20 cellular contexts compared by ENCODE assay signal in genomic region chr2:241885701-241886643, GRCh38. TPM values are rescaled to one million over a fixed set of nuclear protein-coding genes. Genes with fewer than 3 reads are reported as not detected.
DNase-seq lines count a peak whose midpoint lies in the region; ATAC-seq and TF ChIP-seq lines count a peak whose summit lies in the region.
"Had no signal": no experiment of that assay in that cellular context is flagged by ENCODE, and none has a peak within 500 bp of the region (broad histone marks: within the 10 kb centered on the region; RNA-seq: fewer than 3 reads in every experiment).

No MANE protein-coding gene starts in this region.

- H2BK5ac ChIP-seq in mesendoderm (ENCODE audit: low read length) = no peak overlapping the region

- H4K20me1 ChIP-seq in BLaER1 treated with 17β-estradiol and CSF1 and Interleukin-3, amounts not matched to agents 10 nM and 100 nM = peaks cover 9 to 43% (median 32%) of the 10 kb centered on the region in 11 experiments; a peak in 20 of 22 replicates
- H4K20me1 ChIP-seq in DND-41 (ENCODE audit: insufficient read depth, low read length) = 0 out of 2 replicates have a peak, but pooled peaks cover 4% of the 10 kb centered on the region

- no peak overlapping the region for H3K23ac ChIP-seq in mesendoderm (ENCODE audit: low read length)

- no peak overlapping the region for H3K18ac ChIP-seq in mesendoderm (ENCODE audit: low read length)

- no peak overlapping the region for H3K4ac ChIP-seq in mesendoderm (ENCODE audit: low read depth, low read length)

- H2BK15ac ChIP-seq in mesendoderm (replicated peaks; ENCODE audit: low read depth) = no peak overlapping the region

- peaks cover 36 to 87% (median 73%) of the 10 kb centered on the region in 10 experiments for H3K4me1 ChIP-seq in BLaER1 treated with 17β-estradiol and CSF1 and Interleukin-3, amounts not matched to agents 10 nM and 100 nM
- H3K4me1 ChIP-seq in DND-41 (ENCODE audit: insufficient read depth, low read length) (peaks cover 79% of the 10 kb centered on the region), mesendoderm (ENCODE audit: control insufficient read depth, low read depth, low read length) (no peaks in the 10 kb centered on the region)

- WGBS in mesendoderm (ENCODE audit: extremely low coverage, insufficient coverage, low lambda C conversion rate) = no CpG with 5 or more reads among the region's 21 CpGs

- H2BK120ac ChIP-seq in mesendoderm (ENCODE audit: low read depth, low read length) = no peak overlapping the region

- no peak overlapping the region for H3K56ac ChIP-seq in mesendoderm (ENCODE audit: low read length)

- H3K9ac ChIP-seq in BLaER1 treated with 17β-estradiol and CSF1 and Interleukin-3, amounts not matched to agents 10 nM and 100 nM = peak overlapping the region in 6 of 11 experiments; percentile 23 to 63 (median 60); a peak in 14 of 22 replicates
- H3K9ac ChIP-seq in DND-41 (ENCODE audit: low read depth, low read length) (peak overlapping the region; percentile 57), mesendoderm (ENCODE audit: low read length) (no peak overlapping the region)
- H3K9ac ChIP-seq: SK-N-SH had no signal

- H3K4me1 Mint-ChIP-seq in memory B cell = peaks cover 38% of the 10 kb centered on the region
- H3K4me1 Mint-ChIP-seq in activated CD4-positive, alpha-beta T cell treated with anti-CD3 and anti-CD28 coated beads, Interleukin-2, amount 10 ng/mL, durations not matched to agents 24 days and 14 days = peaks cover 24% of the 10 kb centered on the region

- H3K27ac ChIP-seq in BLaER1 treated with 17β-estradiol and CSF1 and Interleukin-3, amounts not matched to agents 10 nM and 100 nM = peak overlapping the region in 4 of 11 experiments; percentile 57 to 96 (median 68); a peak in 7 of 22 replicates
- H3K27ac ChIP-seq in DND-41 (ENCODE audit: low read length) (peak overlapping the region; percentile 95), mesendoderm (ENCODE audit: low read depth, low read length) (no peak overlapping the region)
- H3K27ac ChIP-seq: VCaP had no signal

- peak overlapping the region; percentile 21 for H3K4me3 Mint-ChIP-seq in memory B cell
- no peak overlapping the region for H3K4me3 Mint-ChIP-seq in activated CD4-positive, alpha-beta T cell treated with anti-CD3 and anti-CD28 coated beads, Interleukin-2, amount 10 ng/mL, durations not matched to agents 24 days and 14 days
- H3K4me3 Mint-ChIP-seq: activated CD8-positive, alpha-beta memory T cell treated with anti-CD3 and anti-CD28 coated beads, Interleukin-2, amount 10 ng/mL, durations not matched to agents 7 days and 5 days; activated naive CD8-positive, alpha-beta T cell treated with anti-CD3 and anti-CD28 coated beads, Interleukin-2, amount 10 ng/mL, durations not matched to agents 7 days and 5 days; CD8-positive, alpha-beta memory T cell; central memory CD8-positive, alpha-beta T cell; stimulated activated effector memory CD8-positive, alpha-beta T cell treated with anti-CD3 and anti-CD28 coated beads, Interleukin-12 subunit alpha, Interleukin-12 subunit beta, amount 100 ng/mL, for 72 hours had no signal

- H3K79me1 ChIP-seq in mesendoderm (ENCODE audit: low read length) = no peaks in the 10 kb centered on the region

- H2AFZ ChIP-seq in DND-41 (ENCODE audit: low read depth, low read length) = no peak overlapping the region

- DNase-seq in DND-41 (peak; percentile 61), NCI-H82 treated with DMSO at 0.1 percent for 48 hours (lab: John Stamatoyannopoulos, UW; ENCODE audit: unreplicated experiment) (peak; percentile 93), memory B cell (ENCODE audit: low spot score in 2 of 2) (no peak), mesendoderm (no peak)
- no peak for DNase-seq in activated CD4-positive, alpha-beta T cell treated with anti-CD3 and anti-CD28 coated beads, Interleukin-2, amount 10 ng/mL, durations not matched to agents 24 days and 14 days
- DNase-seq: activated CD8-positive, alpha-beta memory T cell treated with anti-CD3 and anti-CD28 coated beads, Interleukin-2, amount 10 ng/mL, durations not matched to agents 7 days and 5 days; activated naive CD8-positive, alpha-beta T cell treated with anti-CD3 and anti-CD28 coated beads, Interleukin-2, amount 10 ng/mL, durations not matched to agents 7 days and 5 days; NK-92 treated with Interleukin-12 subunit alpha and Interleukin-12 subunit beta, amount 100 ng/mL, for 24 hours; SK-N-SH; stimulated activated CD4-positive, alpha-beta T cell treated with anti-CD3 and anti-CD28 coated beads, Interleukin-4, amount 100 ng/mL, for 1 hour had no signal

- peaks cover 17% of the 10 kb centered on the region for H3K36me3 Mint-ChIP-seq in memory B cell
- peaks cover 12% of the 10 kb centered on the region for H3K36me3 Mint-ChIP-seq in activated CD4-positive, alpha-beta T cell treated with anti-CD3 and anti-CD28 coated beads, Interleukin-2, amount 10 ng/mL, durations not matched to agents 24 days and 14 days (ENCODE audit: low read depth)

- peak; percentile 5; the same call in 1 of the 3 replicates for ATAC-seq in DND-41 (ENCODE audit: insufficient read depth, low read depth)
- ATAC-seq in memory B cell (ENCODE audit: low read depth) = no peak
- no peak for ATAC-seq in HG03460 (IDR thresholded peaks at IDR 0.05; ENCODE audit: unreplicated experiment)
- ATAC-seq: activated CD8-positive, alpha-beta memory T cell treated with anti-CD3 and anti-CD28 coated beads, Interleukin-2, amount 10 ng/mL, durations not matched to agents 7 days and 5 days; right cardiac atrium; stimulated activated effector memory CD8-positive, alpha-beta T cell treated with anti-CD3 and anti-CD28 coated beads, Interleukin-12 subunit alpha, Interleukin-12 subunit beta, amount 100 ng/mL, for 72 hours had no signal

- peaks cover 0 to 43% (median 25%) of the 10 kb centered on the region in 11 experiments; a peak in 18 of 22 replicates for H3K36me3 ChIP-seq in BLaER1 treated with 17β-estradiol and CSF1 and Interleukin-3, amounts not matched to agents 10 nM and 100 nM
- peaks cover 24% of the 10 kb centered on the region; the same call in 1 of the 2 replicates for H3K36me3 ChIP-seq in DND-41 (ENCODE audit: insufficient read depth, low read length)
- no peaks in the 10 kb centered on the region for H3K36me3 ChIP-seq in mesendoderm (ENCODE audit: control insufficient read depth, insufficient read depth, low read length)

- H3K27me3 ChIP-seq in BLaER1 treated with 17β-estradiol and CSF1 and Interleukin-3, amounts not matched to agents 10 nM and 100 nM = peaks cover 0 to 6% (median 0%) of the 10 kb centered on the region in 11 experiments; a peak in 1 of 22 replicates
- no peaks in the 10 kb centered on the region for H3K27me3 ChIP-seq in DND-41 (ENCODE audit: insufficient read depth, low read length, poor library complexity)
- no peaks in the 10 kb centered on the region for H3K27me3 ChIP-seq in mesendoderm (ENCODE audit: insufficient read depth, low read length, poor library complexity)

- peak overlapping the region in 6 of 10 experiments; percentile 1 to 70 (median 48); a peak in 6 of 20 replicates for H3K4me3 ChIP-seq in BLaER1 treated with 17β-estradiol and CSF1 and Interleukin-3, amounts not matched to agents 10 nM and 100 nM
- H3K4me3 ChIP-seq in DND-41 (ENCODE audit: low read depth in 1 of 2, low read length in 2 of 2) (peak overlapping the region in 1 of 2 experiments; percentile 20; a peak in 2 of 4 replicates), mesendoderm (ENCODE audit: low read length) (no peak overlapping the region)

- peaks cover 2% of the 10 kb centered on the region for H3K9me3 Mint-ChIP-seq in memory B cell
- no peaks in the 10 kb centered on the region for H3K9me3 Mint-ChIP-seq in activated CD4-positive, alpha-beta T cell treated with anti-CD3 and anti-CD28 coated beads, Interleukin-2, amount 10 ng/mL, durations not matched to agents 24 days and 14 days
- H3K9me3 Mint-ChIP-seq: central memory CD8-positive, alpha-beta T cell; stimulated activated effector memory CD8-positive, alpha-beta T cell treated with anti-CD3 and anti-CD28 coated beads, Interleukin-12 subunit alpha, Interleukin-12 subunit beta, amount 100 ng/mL, for 72 hours had no signal

- intact Hi-C loops in activated CD4-positive, alpha-beta T cell treated with anti-CD3 and anti-CD28 coated beads, Interleukin-2, amount 10 ng/mL, durations not matched to agents 24 days and 14 days (cut with micrococcal nuclease) = loop anchor here (10.0 kb wide), 1 partner anchor 1321 kb away; the partner anchor contains the start of genes DUSP28 and RNPEPL1

- no peak overlapping the region for H2AK5ac ChIP-seq in mesendoderm (ENCODE audit: low read length)

- H4K5ac ChIP-seq in mesendoderm (ENCODE audit: low read length) = no peak overlapping the region

- H3K27me3 Mint-ChIP-seq in memory B cell = no peaks in the 10 kb centered on the region
- H3K27me3 Mint-ChIP-seq in activated CD4-positive, alpha-beta T cell treated with anti-CD3 and anti-CD28 coated beads, Interleukin-2, amount 10 ng/mL, durations not matched to agents 24 days and 14 days = peaks cover 4% of the 10 kb centered on the region
- H3K27me3 Mint-ChIP-seq: activated CD8-positive, alpha-beta memory T cell treated with anti-CD3 and anti-CD28 coated beads, Interleukin-2, amount 10 ng/mL, durations not matched to agents 7 days and 5 days; activated naive CD8-positive, alpha-beta T cell treated with anti-CD3 and anti-CD28 coated beads, Interleukin-2, amount 10 ng/mL, durations not matched to agents 7 days and 5 days; central memory CD8-positive, alpha-beta T cell had no signal

- peak overlapping the region; percentile 55 for H3K27ac Mint-ChIP-seq in memory B cell
- H3K27ac Mint-ChIP-seq in activated CD4-positive, alpha-beta T cell treated with anti-CD3 and anti-CD28 coated beads, Interleukin-2, amount 10 ng/mL, durations not matched to agents 24 days and 14 days = no peak overlapping the region
- H3K27ac Mint-ChIP-seq: activated CD8-positive, alpha-beta memory T cell treated with anti-CD3 and anti-CD28 coated beads, Interleukin-2, amount 10 ng/mL, durations not matched to agents 7 days and 5 days; activated naive CD8-positive, alpha-beta T cell treated with anti-CD3 and anti-CD28 coated beads, Interleukin-2, amount 10 ng/mL, durations not matched to agents 7 days and 5 days; stimulated activated effector memory CD8-positive, alpha-beta T cell treated with anti-CD3 and anti-CD28 coated beads, Interleukin-12 subunit alpha, Interleukin-12 subunit beta, amount 100 ng/mL, for 72 hours had no signal

- peaks cover 0 to 21% (median 6%) of the 10 kb centered on the region in 11 experiments; a peak in 13 of 22 replicates for H3K9me3 ChIP-seq in BLaER1 treated with 17β-estradiol and CSF1 and Interleukin-3, amounts not matched to agents 10 nM and 100 nM (replicated peaks in 1 of 11)
- H3K9me3 ChIP-seq in DND-41 (ENCODE audit: insufficient read depth, low read length, severe bottlenecking) = no peaks in the 10 kb centered on the region
- H3K9me3 ChIP-seq: SK-N-SH had no signal

- H3K79me2 ChIP-seq in DND-41 (ENCODE audit: insufficient read depth, low read length) = peaks cover 35% of the 10 kb centered on the region
- H3K79me2 ChIP-seq in mesendoderm (ENCODE audit: control insufficient read depth, insufficient read depth, low read length) = no peaks in the 10 kb centered on the region

- no peak for TF ChIP-seq CTCF in DND-41 (IDR thresholded peaks at IDR 0.05; ENCODE audit: borderline replicate concordance, extremely low read depth, low read length, poor library complexity, severe bottlenecking)

- H3K4me2 ChIP-seq in BLaER1 treated with 17β-estradiol and CSF1 and Interleukin-3, amounts not matched to agents 10 nM and 100 nM = peak overlapping the region; percentile 49 to 98 (median 95)
- peak overlapping the region; percentile 62 for H3K4me2 ChIP-seq in DND-41 (ENCODE audit: insufficient read depth, low read length)
- no peak overlapping the region for H3K4me2 ChIP-seq in mesendoderm (ENCODE audit: low read length)
- H3K4me2 ChIP-seq: SK-N-SH had no signal

- H4K8ac ChIP-seq in mesendoderm (ENCODE audit: low read depth, low read length) = no peak overlapping the region

RNA-seq across cellular contexts. Expression of gene RTP5, which starts 16.4 kb away (rescaled TPM):
- 0.07 TPM in 1 of 2 replicates, not detected in the other for total RNA-seq in activated CD4-positive, alpha-beta T cell treated with anti-CD3 and anti-CD28 coated beads, Interleukin-2, amount 10 ng/mL, durations not matched to agents 24 days and 14 days
- not detected for polyA plus RNA-seq in mesendoderm (2013, experiment 1 of 2)
- polyA plus RNA-seq in mesendoderm (2013, experiment 2 of 2) = not detected
- total RNA-seq: activated CD8-positive, alpha-beta memory T cell treated with anti-CD3 and anti-CD28 coated beads, Interleukin-2, amount 10 ng/mL, durations not matched to agents 7 days and 5 days; endothelial cell of umbilical vein; HT1080; right cardiac atrium had no signal
- polyA plus RNA-seq: endothelial cell of umbilical vein, keratinocyte, SK-N-SH had no signal

RNA-seq across cellular contexts. Expression of gene PDCD1, which starts 27.3 kb away (rescaled TPM):
- 79.6 and 83.3 TPM in 2 replicates for total RNA-seq in activated CD4-positive, alpha-beta T cell treated with anti-CD3 and anti-CD28 coated beads, Interleukin-2, amount 10 ng/mL, durations not matched to agents 24 days and 14 days
- 0.87 TPM for polyA plus RNA-seq in mesendoderm (2013, experiment 1 of 2)
- polyA plus RNA-seq in mesendoderm (2013, experiment 2 of 2) = 0.78 TPM
- total RNA-seq: endothelial cell of umbilical vein, HT1080 had no signal
- polyA plus RNA-seq: endothelial cell of umbilical vein, keratinocyte, SK-N-SH had no signal

Comparison
In these comparisons a context has a peak if more than half of its experiments do, and no peak if none do; other contexts are left out.
1. DNase-seq: peak in DND-41 (single experiment) and NCI-H82 treated with DMSO at 0.1 percent for 48 hours (single experiment); none in memory B cell (0 of 2), activated CD4-positive, alpha-beta T cell treated with anti-CD3 and anti-CD28 coated beads, Interleukin-2, amount 10 ng/mL, durations not matched to agents 24 days and 14 days (single experiment) and mesendoderm (single experiment).